ENCODE assay signal across 8 cellular contexts in the genomic region with DNA sequence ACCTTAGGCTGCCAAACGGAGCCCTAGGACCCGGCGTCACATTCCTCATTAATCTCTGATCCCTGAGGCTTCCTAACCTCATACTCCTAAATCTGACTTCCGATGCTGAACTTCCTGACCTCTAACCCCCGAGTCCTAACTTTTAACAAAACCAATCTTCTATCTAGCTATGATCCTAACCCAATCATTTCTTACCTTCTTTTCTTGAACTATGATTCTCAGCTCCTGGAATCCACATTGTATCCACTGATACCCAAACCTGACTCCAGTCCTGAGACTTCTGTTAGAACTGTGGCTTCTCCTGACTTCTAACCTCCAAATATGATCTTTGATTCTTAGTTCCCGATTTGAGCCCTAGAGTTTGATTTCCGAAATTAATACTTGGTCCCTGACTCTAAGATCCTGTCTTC. TPM values are rescaled to one million over a fixed set of nuclear protein-coding genes. Genes with fewer than 3 reads are reported as not detected.
DNase-seq lines count a peak whose midpoint lies in the region; ATAC-seq and TF ChIP-seq lines count a peak whose summit lies in the region.

No MANE protein-coding gene starts in this region.

- peaks cover 46 to 57% (median 53%) of the 10 kb centered on the region in 10 experiments for H3K4me1 ChIP-seq in BLaER1 treated with 17β-estradiol and CSF1 and Interleukin-3, amounts not matched to agents 10 nM and 100 nM
- peaks cover 23% of the 10 kb centered on the region for H3K4me1 ChIP-seq in KMS-11 (ENCODE audit: low read depth, poor library complexity, severe bottlenecking)

- H3K4me2 ChIP-seq in BLaER1 treated with 17β-estradiol and CSF1 and Interleukin-3, amounts not matched to agents 10 nM and 100 nM, result peak overlapping the region; percentile 71 to 88 (median 83)
- H3K4me2 ChIP-seq in KMS-11, result peak overlapping the region; percentile 61

- H3K36me3 Mint-ChIP-seq in natural killer cell treated with Interleukin-12 subunit alpha and Interleukin-12 subunit beta and Interleukin-15 and Interleukin-18, amount 100 ng/mL, for 72 hours, result peaks cover 17% of the 10 kb centered on the region

- peaks cover 7 to 30% (median 20%) of the 10 kb centered on the region in 11 experiments for H3K36me3 ChIP-seq in BLaER1 treated with 17β-estradiol and CSF1 and Interleukin-3, amounts not matched to agents 10 nM and 100 nM
- H3K36me3 ChIP-seq in KMS-11 (ENCODE audit: insufficient read depth), result no peaks in the 10 kb centered on the region; the same call in 1 of the 2 replicates

- no peaks in the 10 kb centered on the region for H3K27me3 Mint-ChIP-seq in natural killer cell treated with Interleukin-12 subunit alpha and Interleukin-12 subunit beta and Interleukin-15 and Interleukin-18, amount 100 ng/mL, for 72 hours

- peaks cover 0 to 7% (median 5%) of the 10 kb centered on the region in 11 experiments; a peak in 10 of 22 replicates for H3K9me3 ChIP-seq in BLaER1 treated with 17β-estradiol and CSF1 and Interleukin-3, amounts not matched to agents 10 nM and 100 nM (replicated peaks in 1 of 11)

- H3K4me3 Mint-ChIP-seq in natural killer cell treated with Interleukin-12 subunit alpha and Interleukin-12 subunit beta and Interleukin-15 and Interleukin-18, amount 100 ng/mL, for 72 hours, result peak overlapping the region; percentile 97

- no peaks in the 10 kb centered on the region for H3K27me3 ChIP-seq in BLaER1 treated with 17β-estradiol and CSF1 and Interleukin-3, amounts not matched to agents 10 nM and 100 nM
- H3K27me3 ChIP-seq in KMS-11 (ENCODE audit: insufficient read depth, low read depth), result no peaks in the 10 kb centered on the region

- peaks cover 0 to 31% (median 9%) of the 10 kb centered on the region in 11 experiments; a peak in 10 of 22 replicates for H4K20me1 ChIP-seq in BLaER1 treated with 17β-estradiol and CSF1 and Interleukin-3, amounts not matched to agents 10 nM and 100 nM
- H4K20me1 ChIP-seq in KMS-11 (ENCODE audit: insufficient read depth), result no peaks in the 10 kb centered on the region

- peak overlapping the region; percentile 38; the same call in 1 of the 2 replicates for H2AFZ ChIP-seq in KMS-11 (ENCODE audit: low read depth)

- H3K4me1 Mint-ChIP-seq in natural killer cell treated with Interleukin-12 subunit alpha and Interleukin-12 subunit beta and Interleukin-15 and Interleukin-18, amount 100 ng/mL, for 72 hours (ENCODE audit: low read depth in 2 of 2), result peaks cover 52% of the 10 kb centered on the region in 2 donors

- no peak for TF ChIP-seq CTCF in KMS-11 (conservative IDR thresholded peaks at IDR 0.05; ENCODE audit: low read depth, low read length)

- no peak for DNase-seq in natural killer cell treated with Interleukin-12 subunit alpha and Interleukin-12 subunit beta and Interleukin-15 and Interleukin-18, amount 100 ng/mL, for 72 hours (ENCODE audit: low spot score)
- DNase-seq in GM19240 (ENCODE audit: insufficient read length, low spot score) (no peak), NCI-H226 (no peak)

- H3K27ac Mint-ChIP-seq in natural killer cell treated with Interleukin-12 subunit alpha and Interleukin-12 subunit beta and Interleukin-15 and Interleukin-18, amount 100 ng/mL, for 72 hours, result peak overlapping the region; percentile 88 to 94

- H3K27ac ChIP-seq in BLaER1 treated with 17β-estradiol and CSF1 and Interleukin-3, amounts not matched to agents 10 nM and 100 nM, result peak overlapping the region; percentile 72 to 93 (median 83)
- H3K27ac ChIP-seq in KMS-11 (peak overlapping the region; percentile 24; the same call in 1 of the 2 replicates), cingulate gyrus (ENCODE audit: low read depth, low read length) (peak overlapping the region; percentile 84)

- peak overlapping the region; percentile 77 to 92 (median 89) for H3K9ac ChIP-seq in BLaER1 treated with 17β-estradiol and CSF1 and Interleukin-3, amounts not matched to agents 10 nM and 100 nM
- H3K9ac ChIP-seq in KMS-11, result peak overlapping the region; percentile 55

- peak overlapping the region; percentile 72 to 87 (median 84) for H3K4me3 ChIP-seq in BLaER1 treated with 17β-estradiol and CSF1 and Interleukin-3, amounts not matched to agents 10 nM and 100 nM
- H3K4me3 ChIP-seq in KMS-11 (IDR thresholded peaks at IDR 0.05; ENCODE audit: insufficient read depth, low read depth, low read length), result no peak overlapping the region

- peaks cover 16% of the 10 kb centered on the region; the same call in 1 of the 2 replicates for H3K79me2 ChIP-seq in KMS-11 (ENCODE audit: insufficient read depth, low read depth)

- H3K9me3 Mint-ChIP-seq in natural killer cell treated with Interleukin-12 subunit alpha and Interleukin-12 subunit beta and Interleukin-15 and Interleukin-18, amount 100 ng/mL, for 72 hours, result no peaks in the 10 kb centered on the region

- no peak for ATAC-seq in natural killer cell treated with Interleukin-12 subunit alpha and Interleukin-12 subunit beta and Interleukin-15 and Interleukin-18, amount 100 ng/mL, for 72 hours
- no peak for ATAC-seq in HG03460 (IDR thresholded peaks at IDR 0.05; ENCODE audit: unreplicated experiment)
- no peak for ATAC-seq in HG02973 (IDR thresholded peaks at IDR 0.05; ENCODE audit: unreplicated experiment)

RNA-seq across cellular contexts. Expression of a gene that starts 0.5 kb away (rescaled TPM):
- total RNA-seq in natural killer cell treated with Interleukin-12 subunit alpha and Interleukin-12 subunit beta and Interleukin-15 and Interleukin-18, amount 100 ng/mL, for 72 hours, result 100 to 1,000 TPM; 106 to 108 TPM

RNA-seq across cellular contexts. Expression of a gene that starts 0.8 kb away (rescaled TPM):
- total RNA-seq in natural killer cell treated with Interleukin-12 subunit alpha and Interleukin-12 subunit beta and Interleukin-15 and Interleukin-18, amount 100 ng/mL, for 72 hours, result 10 to 100 TPM; 60.9 to 87.3 TPM

RNA-seq across cellular contexts. Expression of a gene that starts 11.8 kb away (rescaled TPM):
- 1 to 10 TPM in 1 of 2 donors, under 1 TPM in 1; 0.74 to 1.2 TPM for total RNA-seq in natural killer cell treated with Interleukin-12 subunit alpha and Interleukin-12 subunit beta and Interleukin-15 and Interleukin-18, amount 100 ng/mL, for 72 hours

RNA-seq across cellular contexts. Expression of a gene that starts 22.1 kb away (rescaled TPM):
- 10 to 100 TPM; 58.1 to 63.8 TPM for total RNA-seq in natural killer cell treated with Interleukin-12 subunit alpha and Interleukin-12 subunit beta and Interleukin-15 and Interleukin-18, amount 100 ng/mL, for 72 hours

RNA-seq across cellular contexts. Expression of a gene that starts 30.3 kb away (rescaled TPM):
- 10 to 100 TPM; 32.4 to 70.3 TPM for total RNA-seq in natural killer cell treated with Interleukin-12 subunit alpha and Interleukin-12 subunit beta and Interleukin-15 and Interleukin-18, amount 100 ng/mL, for 72 hours

Comparison
In these comparisons a context has a peak if more than half of its experiments do, and no peak if none do; other contexts are left out.
1. H3K27ac ChIP-seq: peak in every context shown above with its lines; median percentile 84 in cingulate gyrus; 83 in BLaER1 treated with 17β-estradiol and CSF1 and Interleukin-3, amounts not matched to agents 10 nM and 100 nM; 24 in KMS-11.